Comparison of ENCODE assay signal across 1 cellular context in the genomic region with DNA sequence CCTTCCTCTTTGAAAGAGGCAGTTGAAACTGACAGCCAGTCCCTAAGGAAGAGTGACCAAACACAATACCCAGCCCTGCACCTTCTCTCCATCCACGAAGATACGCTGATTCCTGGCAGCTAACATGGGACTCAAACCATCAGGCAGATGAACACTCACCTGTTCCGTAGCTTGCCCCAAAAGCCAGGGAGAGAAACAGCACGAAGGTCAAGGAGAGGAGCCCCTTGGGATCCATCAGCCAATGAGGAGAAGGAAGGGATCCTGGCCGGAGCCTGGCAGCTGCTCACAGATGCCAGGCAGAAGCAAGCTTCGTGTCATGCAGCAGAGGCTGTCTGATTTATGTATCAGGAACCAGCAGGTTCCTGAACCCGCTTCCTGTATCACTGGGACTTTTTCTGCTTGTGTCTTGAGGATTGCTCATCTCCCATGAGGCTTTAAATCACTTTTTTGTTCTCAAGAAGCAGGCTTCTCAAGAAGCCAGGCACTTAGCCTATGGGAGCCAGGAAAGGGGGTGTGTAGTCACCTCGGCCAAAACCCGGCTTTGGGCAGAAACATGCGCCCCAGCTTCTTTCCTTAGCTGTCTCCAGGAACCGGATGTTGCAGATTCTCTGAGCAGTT.
TF ChIP-seq lines count a peak whose summit lies in the region.

A gene with protein sequence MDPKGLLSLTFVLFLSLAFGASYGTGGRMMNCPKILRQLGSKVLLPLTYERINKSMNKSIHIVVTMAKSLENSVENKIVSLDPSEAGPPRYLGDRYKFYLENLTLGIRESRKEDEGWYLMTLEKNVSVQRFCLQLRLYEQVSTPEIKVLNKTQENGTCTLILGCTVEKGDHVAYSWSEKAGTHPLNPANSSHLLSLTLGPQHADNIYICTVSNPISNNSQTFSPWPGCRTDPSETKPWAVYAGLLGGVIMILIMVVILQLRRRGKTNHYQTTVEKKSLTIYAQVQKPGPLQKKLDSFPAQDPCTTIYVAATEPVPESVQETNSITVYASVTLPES (minus strand): TSS at position 334 of the 618 bp plus-strand sequence. CDS start 99 bp downstream, at position 235.

TF ChIP-seq in GM12878, 131 proteins besides CTCF, POLR2A, EP300 and RAD21 (continued from another document):
- TF ChIP-seq CREB1 (IDR thresholded peaks at IDR 0.05; ENCODE audit: low read depth) (no peak), SREBF2 (IDR thresholded peaks at IDR 0.05; ENCODE audit: low read length) (no peak), SP1 (IDR thresholded peaks at IDR 0.05; ENCODE audit: low read depth, low read length) (peak; percentile 16), SUZ12 (IDR thresholded peaks at IDR 0.05; ENCODE audit: unreplicated experiment) (no peak), HDGF (IDR thresholded peaks at IDR 0.05) (no peak), ZSCAN29 (IDR thresholded peaks at IDR 0.05) (no peak), NFIC (IDR thresholded peaks at IDR 0.05; ENCODE audit: low read depth, low read length) (peak; percentile 45; the same call in 1 of the 2 replicates), RBBP5 (conservative IDR thresholded peaks at IDR 0.05) (no peak), ZNF24 (IDR thresholded peaks at IDR 0.05) (no peak), PAX5 (IDR thresholded peaks at IDR 0.05; ENCODE audit: borderline replicate concordance, low read depth, low read length) (no peak; the same call in 1 of the 2 replicates), WRNIP1 (IDR thresholded peaks at IDR 0.05; ENCODE audit: borderline replicate concordance, low read depth, low read length) (peak; percentile 44; the same call in 1 of the 2 replicates), CEBPB (IDR thresholded peaks at IDR 0.05; ENCODE audit: borderline replicate concordance in 1 of 2, low read depth in 2 of 2, low read length in 2 of 2) (no peak), IKZF2 (IDR thresholded peaks at IDR 0.05) (peak; percentile 68 to 69; a peak in 3 of 4 replicates), HCFC1 (IDR thresholded peaks at IDR 0.05; ENCODE audit: low read length) (no peak; the same call in 1 of the 2 replicates), KDM1A (IDR thresholded peaks at IDR 0.05; ENCODE audit: borderline replicate concordance) (no peak), SMARCA5 (IDR thresholded peaks at IDR 0.05) (no peak), RAD51 (IDR thresholded peaks at IDR 0.05) (no peak), BRCA1 (IDR thresholded peaks at IDR 0.05; ENCODE audit: low read depth, low read length) (no peak), POU2F2 (IDR thresholded peaks at IDR 0.05; ENCODE audit: borderline replicate concordance, low read depth, low read length) (peak; percentile 83), HDAC2 (IDR thresholded peaks at IDR 0.05) (no peak), NR2F1 (conservative IDR thresholded peaks at IDR 0.05) (peak; percentile 55; the same call in 1 of the 2 replicates)
- TF ChIP-seq, protein P1, sequence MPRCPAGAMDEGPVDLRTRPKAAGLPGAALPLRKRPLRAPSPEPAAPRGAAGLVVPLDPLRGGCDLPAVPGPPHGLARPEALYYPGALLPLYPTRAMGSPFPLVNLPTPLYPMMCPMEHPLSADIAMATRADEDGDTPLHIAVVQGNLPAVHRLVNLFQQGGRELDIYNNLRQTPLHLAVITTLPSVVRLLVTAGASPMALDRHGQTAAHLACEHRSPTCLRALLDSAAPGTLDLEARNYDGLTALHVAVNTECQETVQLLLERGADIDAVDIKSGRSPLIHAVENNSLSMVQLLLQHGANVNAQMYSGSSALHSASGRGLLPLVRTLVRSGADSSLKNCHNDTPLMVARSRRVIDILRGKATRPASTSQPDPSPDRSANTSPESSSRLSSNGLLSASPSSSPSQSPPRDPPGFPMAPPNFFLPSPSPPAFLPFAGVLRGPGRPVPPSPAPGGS (IDR thresholded peaks at IDR 0.05; ENCODE audit: borderline replicate concordance, insufficient read depth, low read depth, low read length, poor library complexity, severe bottlenecking): peak; percentile 98
- TF ChIP-seq, protein P2, sequence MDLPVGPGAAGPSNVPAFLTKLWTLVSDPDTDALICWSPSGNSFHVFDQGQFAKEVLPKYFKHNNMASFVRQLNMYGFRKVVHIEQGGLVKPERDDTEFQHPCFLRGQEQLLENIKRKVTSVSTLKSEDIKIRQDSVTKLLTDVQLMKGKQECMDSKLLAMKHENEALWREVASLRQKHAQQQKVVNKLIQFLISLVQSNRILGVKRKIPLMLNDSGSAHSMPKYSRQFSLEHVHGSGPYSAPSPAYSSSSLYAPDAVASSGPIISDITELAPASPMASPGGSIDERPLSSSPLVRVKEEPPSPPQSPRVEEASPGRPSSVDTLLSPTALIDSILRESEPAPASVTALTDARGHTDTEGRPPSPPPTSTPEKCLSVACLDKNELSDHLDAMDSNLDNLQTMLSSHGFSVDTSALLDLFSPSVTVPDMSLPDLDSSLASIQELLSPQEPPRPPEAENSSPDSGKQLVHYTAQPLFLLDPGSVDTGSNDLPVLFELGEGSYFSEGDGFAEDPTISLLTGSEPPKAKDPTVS (IDR thresholded peaks at IDR 0.05; ENCODE audit: low read depth, low read length): no peak
- TF ChIP-seq, protein P3, sequence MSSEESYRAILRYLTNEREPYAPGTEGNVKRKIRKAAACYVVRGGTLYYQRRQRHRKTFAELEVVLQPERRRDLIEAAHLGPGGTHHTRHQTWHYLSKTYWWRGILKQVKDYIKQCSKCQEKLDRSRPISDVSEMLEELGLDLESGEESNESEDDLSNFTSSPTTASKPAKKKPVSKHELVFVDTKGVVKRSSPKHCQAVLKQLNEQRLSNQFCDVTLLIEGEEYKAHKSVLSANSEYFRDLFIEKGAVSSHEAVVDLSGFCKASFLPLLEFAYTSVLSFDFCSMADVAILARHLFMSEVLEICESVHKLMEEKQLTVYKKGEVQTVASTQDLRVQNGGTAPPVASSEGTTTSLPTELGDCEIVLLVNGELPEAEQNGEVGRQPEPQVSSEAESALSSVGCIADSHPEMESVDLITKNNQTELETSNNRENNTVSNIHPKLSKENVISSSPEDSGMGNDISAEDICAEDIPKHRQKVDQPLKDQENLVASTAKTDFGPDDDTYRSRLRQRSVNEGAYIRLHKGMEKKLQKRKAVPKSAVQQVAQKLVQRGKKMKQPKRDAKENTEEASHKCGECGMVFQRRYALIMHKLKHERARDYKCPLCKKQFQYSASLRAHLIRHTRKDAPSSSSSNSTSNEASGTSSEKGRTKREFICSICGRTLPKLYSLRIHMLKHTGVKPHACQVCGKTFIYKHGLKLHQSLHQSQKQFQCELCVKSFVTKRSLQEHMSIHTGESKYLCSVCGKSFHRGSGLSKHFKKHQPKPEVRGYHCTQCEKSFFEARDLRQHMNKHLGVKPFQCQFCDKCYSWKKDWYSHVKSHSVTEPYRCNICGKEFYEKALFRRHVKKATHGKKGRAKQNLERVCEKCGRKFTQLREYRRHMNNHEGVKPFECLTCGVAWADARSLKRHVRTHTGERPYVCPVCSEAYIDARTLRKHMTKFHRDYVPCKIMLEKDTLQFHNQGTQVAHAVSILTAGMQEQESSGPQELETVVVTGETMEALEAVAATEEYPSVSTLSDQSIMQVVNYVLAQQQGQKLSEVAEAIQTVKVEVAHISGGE (CRISPR knock-in tag; IDR thresholded peaks at IDR 0.05): no peak
- TF ChIP-seq, protein P4, sequence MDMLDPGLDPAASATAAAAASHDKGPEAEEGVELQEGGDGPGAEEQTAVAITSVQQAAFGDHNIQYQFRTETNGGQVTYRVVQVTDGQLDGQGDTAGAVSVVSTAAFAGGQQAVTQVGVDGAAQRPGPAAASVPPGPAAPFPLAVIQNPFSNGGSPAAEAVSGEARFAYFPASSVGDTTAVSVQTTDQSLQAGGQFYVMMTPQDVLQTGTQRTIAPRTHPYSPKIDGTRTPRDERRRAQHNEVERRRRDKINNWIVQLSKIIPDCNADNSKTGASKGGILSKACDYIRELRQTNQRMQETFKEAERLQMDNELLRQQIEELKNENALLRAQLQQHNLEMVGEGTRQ (IDR thresholded peaks at IDR 0.05; ENCODE audit: borderline replicate concordance, low read depth, low read length): no peak
- TF ChIP-seq, protein P5, sequence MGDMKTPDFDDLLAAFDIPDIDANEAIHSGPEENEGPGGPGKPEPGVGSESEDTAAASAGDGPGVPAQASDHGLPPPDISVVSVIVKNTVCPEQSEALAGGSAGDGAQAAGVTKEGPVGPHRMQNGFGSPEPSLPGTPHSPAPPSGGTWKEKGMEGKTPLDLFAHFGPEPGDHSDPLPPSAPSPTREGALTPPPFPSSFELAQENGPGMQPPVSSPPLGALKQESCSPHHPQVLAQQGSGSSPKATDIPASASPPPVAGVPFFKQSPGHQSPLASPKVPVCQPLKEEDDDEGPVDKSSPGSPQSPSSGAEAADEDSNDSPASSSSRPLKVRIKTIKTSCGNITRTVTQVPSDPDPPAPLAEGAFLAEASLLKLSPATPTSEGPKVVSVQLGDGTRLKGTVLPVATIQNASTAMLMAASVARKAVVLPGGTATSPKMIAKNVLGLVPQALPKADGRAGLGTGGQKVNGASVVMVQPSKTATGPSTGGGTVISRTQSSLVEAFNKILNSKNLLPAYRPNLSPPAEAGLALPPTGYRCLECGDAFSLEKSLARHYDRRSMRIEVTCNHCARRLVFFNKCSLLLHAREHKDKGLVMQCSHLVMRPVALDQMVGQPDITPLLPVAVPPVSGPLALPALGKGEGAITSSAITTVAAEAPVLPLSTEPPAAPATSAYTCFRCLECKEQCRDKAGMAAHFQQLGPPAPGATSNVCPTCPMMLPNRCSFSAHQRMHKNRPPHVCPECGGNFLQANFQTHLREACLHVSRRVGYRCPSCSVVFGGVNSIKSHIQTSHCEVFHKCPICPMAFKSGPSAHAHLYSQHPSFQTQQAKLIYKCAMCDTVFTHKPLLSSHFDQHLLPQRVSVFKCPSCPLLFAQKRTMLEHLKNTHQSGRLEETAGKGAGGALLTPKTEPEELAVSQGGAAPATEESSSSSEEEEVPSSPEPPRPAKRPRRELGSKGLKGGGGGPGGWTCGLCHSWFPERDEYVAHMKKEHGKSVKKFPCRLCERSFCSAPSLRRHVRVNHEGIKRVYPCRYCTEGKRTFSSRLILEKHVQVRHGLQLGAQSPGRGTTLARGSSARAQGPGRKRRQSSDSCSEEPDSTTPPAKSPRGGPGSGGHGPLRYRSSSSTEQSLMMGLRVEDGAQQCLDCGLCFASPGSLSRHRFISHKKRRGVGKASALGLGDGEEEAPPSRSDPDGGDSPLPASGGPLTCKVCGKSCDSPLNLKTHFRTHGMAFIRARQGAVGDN (IDR thresholded peaks at IDR 0.05): peak; percentile 95
- TF ChIP-seq, protein P6, sequence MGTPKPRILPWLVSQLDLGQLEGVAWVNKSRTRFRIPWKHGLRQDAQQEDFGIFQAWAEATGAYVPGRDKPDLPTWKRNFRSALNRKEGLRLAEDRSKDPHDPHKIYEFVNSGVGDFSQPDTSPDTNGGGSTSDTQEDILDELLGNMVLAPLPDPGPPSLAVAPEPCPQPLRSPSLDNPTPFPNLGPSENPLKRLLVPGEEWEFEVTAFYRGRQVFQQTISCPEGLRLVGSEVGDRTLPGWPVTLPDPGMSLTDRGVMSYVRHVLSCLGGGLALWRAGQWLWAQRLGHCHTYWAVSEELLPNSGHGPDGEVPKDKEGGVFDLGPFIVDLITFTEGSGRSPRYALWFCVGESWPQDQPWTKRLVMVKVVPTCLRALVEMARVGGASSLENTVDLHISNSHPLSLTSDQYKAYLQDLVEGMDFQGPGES (IDR thresholded peaks at IDR 0.05): no peak
- TF ChIP-seq, protein P7, sequence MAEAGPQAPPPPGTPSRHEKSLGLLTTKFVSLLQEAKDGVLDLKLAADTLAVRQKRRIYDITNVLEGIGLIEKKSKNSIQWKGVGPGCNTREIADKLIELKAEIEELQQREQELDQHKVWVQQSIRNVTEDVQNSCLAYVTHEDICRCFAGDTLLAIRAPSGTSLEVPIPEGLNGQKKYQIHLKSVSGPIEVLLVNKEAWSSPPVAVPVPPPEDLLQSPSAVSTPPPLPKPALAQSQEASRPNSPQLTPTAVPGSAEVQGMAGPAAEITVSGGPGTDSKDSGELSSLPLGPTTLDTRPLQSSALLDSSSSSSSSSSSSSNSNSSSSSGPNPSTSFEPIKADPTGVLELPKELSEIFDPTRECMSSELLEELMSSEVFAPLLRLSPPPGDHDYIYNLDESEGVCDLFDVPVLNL (IDR thresholded peaks at IDR 0.05; ENCODE audit: low read depth, low read length): 0 out of 2 replicates have a peak, but pooled peaks have one; percentile 21
